ENCODE assay signal across 8 cellular contexts in genomic region chr3:30779686-30780287, GRCh38.
DNase-seq lines count a peak whose midpoint lies in the region; ATAC-seq and TF ChIP-seq lines count a peak whose summit lies in the region.

No MANE protein-coding gene starts in this region.

- H3K9me3 ChIP-seq in psoas muscle = no peaks in the 10 kb centered on the region

- TF ChIP-seq CTCF in NB4 (IDR thresholded peaks at IDR 0.05; ENCODE audit: low read depth, low read length) = peak; percentile 40
- peak; percentile 66 for TF ChIP-seq CTCF in cardiac fibroblast (IDR thresholded peaks at IDR 0.05; ENCODE audit: low read depth, low read length)
- peak; percentile 56 for TF ChIP-seq CTCF in psoas muscle (IDR thresholded peaks at IDR 0.05)

- TF ChIP-seq POLR2A in NB4 (IDR thresholded peaks at IDR 0.05; ENCODE audit: extremely low read depth, insufficient read length) = no peak

- no peaks in the 10 kb centered on the region for H3K36me3 ChIP-seq in psoas muscle (ENCODE audit: insufficient read depth in 1 of 2, low read depth in 1 of 2)

- H3K4me1 ChIP-seq in psoas muscle = no peaks in the 10 kb centered on the region

- H3K27ac ChIP-seq in psoas muscle = no peak overlapping the region

- intact Hi-C loops in psoas muscle (cut with DNase I) = loop anchor here (2.0 to 10.0 kb wide), 3 partner anchors 285 to 353 kb away; no protein-coding TSS in a partner anchor

- no peaks in the 10 kb centered on the region for H3K27me3 ChIP-seq in psoas muscle (ENCODE audit: insufficient read depth in 3 of 3, low read length in 2 of 3)

- H3K4me3 ChIP-seq in NB4 (ENCODE audit: low read depth, low read length) (no peak overlapping the region), cardiac fibroblast (replicated peaks in 1 of 2; ENCODE audit: low read depth in 2 of 2, low read length in 2 of 2) (no peak overlapping the region), psoas muscle (no peak overlapping the region)

- DNase-seq in NCI-H82 (lab: John Stamatoyannopoulos, UW) = peak; percentile 66
- DNase-seq in NCI-H82 treated with DMSO at 0.1 percent for 48 hours (lab: John Stamatoyannopoulos, UW; ENCODE audit: unreplicated experiment) = no peak
- DNase-seq in NB4 (ENCODE audit: low read depth) = peak; percentile 52
- DNase-seq in cardiac fibroblast (ENCODE audit: low read depth in 2 of 2) = peak; percentile 50 to 67
- no peak for DNase-seq in psoas muscle
- DNase-seq in activated gamma-delta T cell treated with Interleukin-2 at 50 U/mL for 16 hours = no peak

- peak in 3 of 4 donors; percentile 65 to 83 (median 79) for ATAC-seq in psoas muscle
- no peak for ATAC-seq in GM19351 (IDR thresholded peaks at IDR 0.05; ENCODE audit: unreplicated experiment)
- no peak for ATAC-seq in HG03439 (IDR thresholded peaks at IDR 0.05; ENCODE audit: unreplicated experiment)

- 77 to 92% (median 86%) methylated on average over 1 of the region's 1 CpG for WGBS in psoas muscle, 3 donors

Comparison
In these comparisons a context has a peak if more than half of its experiments do, and no peak if none do; other contexts are left out.
1. DNase-seq: peak in NCI-H82 (single experiment), NB4 (single experiment) and cardiac fibroblast (2 of 2); none in NCI-H82 treated with DMSO at 0.1 percent for 48 hours (single experiment), psoas muscle (0 of 2) and activated gamma-delta T cell treated with Interleukin-2 at 50 U/mL for 16 hours (single experiment).
2. ATAC-seq: peak in psoas muscle (3 of 4); none in GM19351 (single experiment) and HG03439 (single experiment).
3. Peak in every context shown above with its lines, with median percentiles within 50 percentile points of each other: CTCF ChIP-seq.